In genomic region chr2:73971722-73972121, GRCh38 we compare ENCODE assay signal across 1 cellular context.
TF ChIP-seq lines count a peak whose summit lies in the region.

No MANE protein-coding gene starts in this region.

TF ChIP-seq in GM12878, 131 proteins besides CTCF, POLR2A, EP300 and RAD21:
- TF ChIP-seq ZBTB4 (CRISPR knock-in tag; IDR thresholded peaks at IDR 0.05) (no peak), CREM (IDR thresholded peaks at IDR 0.05; ENCODE audit: low read depth) (no peak), E4F1 (IDR thresholded peaks at IDR 0.05; ENCODE audit: borderline replicate concordance, partially characterized antibody) (no peak), RCOR1 (conservative IDR thresholded peaks at IDR 0.05; ENCODE audit: low read depth, low read length) (no peak), RUNX3 (IDR thresholded peaks at IDR 0.05; ENCODE audit: low read length) (no peak), DPF2 (IDR thresholded peaks at IDR 0.05) (no peak), NFYA (IDR thresholded peaks at IDR 0.05; ENCODE audit: borderline replicate concordance, low read depth, low read length) (no peak), RFX5 (IDR thresholded peaks at IDR 0.05; ENCODE audit: low read depth, low read length) (no peak), SMAD1 (IDR thresholded peaks at IDR 0.05; ENCODE audit: low read depth, partially characterized antibody) (no peak), TCF3 (IDR thresholded peaks at IDR 0.05; ENCODE audit: borderline replicate concordance, insufficient read depth, low read depth, low read length) (no peak), MYC (IDR thresholded peaks at IDR 0.05; ENCODE audit: insufficient read depth, insufficient read length, insufficient replicate concordance, low read length, severe bottlenecking) (no peak), ATF7 (IDR thresholded peaks at IDR 0.05; ENCODE audit: low read depth) (no peak), JUNB (IDR thresholded peaks at IDR 0.05) (no peak), SP1 (IDR thresholded peaks at IDR 0.05; ENCODE audit: low read depth, low read length) (no peak), HSF1 (IDR thresholded peaks at IDR 0.05; ENCODE audit: low read depth, low read length) (no peak), E2F4 (IDR thresholded peaks at IDR 0.05; ENCODE audit: low read depth, low read length) (no peak), PML (IDR thresholded peaks at IDR 0.05; ENCODE audit: low read length) (no peak), GABPA (IDR thresholded peaks at IDR 0.05; ENCODE audit: low read depth) (no peak), TARDBP (IDR thresholded peaks at IDR 0.05; ENCODE audit: borderline replicate concordance) (no peak), EED (IDR thresholded peaks at IDR 0.05; ENCODE audit: low read depth) (no peak)
